ENCODE assay signal across 21 cellular contexts in genomic region chr2:146818122-146818521, GRCh38.
A peak's percentile ranks its signal among the peaks of the same experiment; 100 is the strongest.
DNase-seq lines count a peak whose midpoint lies in the region; ATAC-seq, FAIRE-seq and TF ChIP-seq lines count a peak whose summit lies in the region.
"Had no signal": no experiment of that assay in that cellular context is flagged by ENCODE, and none has a peak within 500 bp of the region (broad histone marks: within the 10 kb centered on the region; RNA-seq: fewer than 3 reads in every experiment).

No MANE protein-coding gene starts in this region.

- H3K9ac ChIP-seq in HUES64 (ENCODE audit: low read depth, low read length) (no peak overlapping the region), mammary epithelial cell (ENCODE audit: insufficient read depth, low read length) (no peak overlapping the region)
- H3K9ac ChIP-seq: parathyroid adenoma had no signal

- DNase-seq in mammary epithelial cell (peak; percentile 26), fibroblast of the aortic adventitia (ENCODE audit: low read depth) (peak; percentile 39), natural killer cell (no peak), DMS53 treated with DMSO at 0.1 percent for 48 hours (lab: John Stamatoyannopoulos, UW; ENCODE audit: unreplicated experiment) (no peak), activated T-cell treated with anti-CD3 and anti-CD28 coated beads for 4 hours (no peak), small intestine (no peak)
- DNase-seq: activated T-cell treated with anti-CD3 and anti-CD28 coated beads, Interleukin-2, amount 50 U/mL, for 48 hours; body of pancreas; naive thymus-derived CD8-positive, alpha-beta T cell; NCI-H146; sigmoid colon; stimulated activated CD4-positive, alpha-beta T cell treated with anti-CD3 and anti-CD28 coated beads, Interleukin-1b, Interleukin-23, amount 100 ng/mL, for 48 hours; stimulated activated naive CD8-positive, alpha-beta T cell treated with anti-CD3 and anti-CD28 coated beads, Interleukin-15, Interleukin-2, amounts not matched to agents 100 U/mL and 50 U/mL, for 24 hours had no signal

- H4K20me1 ChIP-seq in mammary epithelial cell (ENCODE audit: insufficient read depth, low read length): no peaks in the 10 kb centered on the region

- CTCF ChIA-PET in mammary epithelial cell (lab: Charles Lee; ENCODE audit: low non-redundant PET): interaction anchor here (0.6 kb wide), 1 partner anchor 56 kb away, joined by 3 read pairs; no protein-coding TSS in a partner anchor

- H3K4me3 ChIP-seq in HUES64 (ENCODE audit: low read length) (no peak overlapping the region), mammary epithelial cell (replicated peaks in 1 of 3; ENCODE audit: insufficient read depth in 1 of 3, low read depth in 2 of 3, low read length in 3 of 3) (peak overlapping the region in 1 of 3 experiments; percentile 18), fibroblast of the aortic adventitia (ENCODE audit: low read depth, low read length) (no peak overlapping the region), small intestine (ENCODE audit: low read depth in 1 of 2, low read length in 2 of 2) (no peak overlapping the region)
- H3K4me3 ChIP-seq: body of pancreas, hepatocyte, sigmoid colon had no signal

- no peaks in the 10 kb centered on the region for H3K79me2 ChIP-seq in mammary epithelial cell (ENCODE audit: insufficient read depth, low read length)
- H3K79me2 ChIP-seq: hepatocyte, parathyroid adenoma had no signal

- H3K9me3 Mint-ChIP-seq in natural killer cell: peaks cover 2 to 12% of the 10 kb centered on the region in 2 donors

- WGBS in HUES64: 100% methylated on average over 1 of the region's 1 CpG
- 100% methylated on average over 1 of the region's 1 CpG for WGBS in mammary epithelial cell (ENCODE audit: low coverage, missing lambda C conversion rate)
- 62 to 88% (median 80%) methylated on average over 1 of the region's 1 CpG for WGBS in small intestine, 3 donors

- H3K36me3 ChIP-seq in HUES64 (ENCODE audit: insufficient read depth, low read length) (no peaks in the 10 kb centered on the region), mammary epithelial cell (ENCODE audit: insufficient read depth, low read length) (no peaks in the 10 kb centered on the region), small intestine (ENCODE audit: control insufficient read depth in 2 of 2, insufficient read depth in 2 of 2, low read length in 2 of 2) (no peaks in the 10 kb centered on the region)
- H3K36me3 ChIP-seq: sigmoid colon had no signal

- in situ Hi-C loops in mammary epithelial cell (cut with MboI; ENCODE audit: low sequenced_read_pairs in 2 of 2): no loop called here

- no peaks in the 10 kb centered on the region for H3K27me3 ChIP-seq in HUES64 (ENCODE audit: insufficient read depth, low read length)
- no peaks in the 10 kb centered on the region for H3K27me3 ChIP-seq in mammary epithelial cell (ENCODE audit: insufficient read depth, low read length)
- H3K27me3 ChIP-seq in small intestine (ENCODE audit: control insufficient read depth in 2 of 2, insufficient read depth in 2 of 2, low read length in 2 of 2): no peaks in the 10 kb centered on the region
- H3K27me3 ChIP-seq: body of pancreas, hepatocyte, sigmoid colon had no signal

- H3K4me1 Mint-ChIP-seq in natural killer cell: no peaks in the 10 kb centered on the region
- H3K4me1 Mint-ChIP-seq: activated naive CD4-positive, alpha-beta T cell treated with anti-CD3 and anti-CD28 coated beads, Interleukin-2, amount 50 U/mL, for 24 hours; B cell; IgD-negative memory B cell; naive thymus-derived CD8-positive, alpha-beta T cell had no signal

- H3K36me3 Mint-ChIP-seq in natural killer cell: no peaks in the 10 kb centered on the region
- H3K36me3 Mint-ChIP-seq: activated naive CD4-positive, alpha-beta T cell treated with anti-CD3 and anti-CD28 coated beads, Interleukin-2, amount 50 U/mL, for 24 hours; IgD-negative memory B cell; naive thymus-derived CD8-positive, alpha-beta T cell had no signal

- intact Hi-C loops in mammary epithelial cell (cut with micrococcal nuclease): no loop called here
- intact Hi-C loops in natural killer cell (cut with micrococcal nuclease): no loop called here

- no peak overlapping the region for H3K27ac Mint-ChIP-seq in natural killer cell
- H3K27ac Mint-ChIP-seq: activated naive CD4-positive, alpha-beta T cell treated with anti-CD3 and anti-CD28 coated beads, Interleukin-2, amount 50 U/mL, for 24 hours; B cell; IgD-negative memory B cell; naive thymus-derived CD8-positive, alpha-beta T cell had no signal

- TF ChIP-seq CTCF in mammary epithelial cell (conservative IDR thresholded peaks at IDR 0.05 in 1 of 2, IDR thresholded peaks at IDR 0.05 in 1 of 2; ENCODE audit: extremely low read depth in 1 of 2, insufficient read depth in 1 of 2, low read depth in 1 of 2, low read length in 2 of 2) (no peak), fibroblast of the aortic adventitia (IDR thresholded peaks at IDR 0.05; ENCODE audit: insufficient read depth, low read length) (no peak), natural killer cell (IDR thresholded peaks at IDR 0.05) (no peak)

- peak overlapping the region; percentile 11; the same call in 1 of the 2 replicates for H3K27ac ChIP-seq in HUES64 (ENCODE audit: low read depth, low read length)
- peak overlapping the region; percentile 74 for H3K27ac ChIP-seq in mammary epithelial cell (ENCODE audit: insufficient read depth, low read depth, low read length)
- H3K27ac ChIP-seq in small intestine (ENCODE audit: low read depth in 1 of 2, low read length in 1 of 2): no peak overlapping the region
- H3K27ac ChIP-seq: body of pancreas, hepatocyte, parathyroid adenoma, sigmoid colon had no signal

- FAIRE-seq in small intestine (lab: Jason Lieb, UNC): no peak
- FAIRE-seq: RCC 7860 had no signal

- H2AFZ ChIP-seq in mammary epithelial cell (ENCODE audit: low read depth, low read length): no peak overlapping the region
- H2AFZ ChIP-seq: hepatocyte, parathyroid adenoma had no signal

- no peak overlapping the region for H3K4me3 Mint-ChIP-seq in natural killer cell
- H3K4me3 Mint-ChIP-seq: activated naive CD4-positive, alpha-beta T cell treated with anti-CD3 and anti-CD28 coated beads, Interleukin-2, amount 50 U/mL, for 24 hours; B cell; IgD-negative memory B cell; naive thymus-derived CD8-positive, alpha-beta T cell had no signal

- no peaks in the 10 kb centered on the region for H3K27me3 Mint-ChIP-seq in natural killer cell (ENCODE audit: low read depth in 2 of 2)
- H3K27me3 Mint-ChIP-seq: activated naive CD4-positive, alpha-beta T cell treated with anti-CD3 and anti-CD28 coated beads, Interleukin-2, amount 50 U/mL, for 24 hours; B cell; IgD-negative memory B cell; naive thymus-derived CD8-positive, alpha-beta T cell had no signal

- dilution Hi-C loops in mammary epithelial cell (cut with HindIII; ENCODE audit: low sequenced_read_pairs): no loop called here

- no TSS peak for BruUV-seq in mammary epithelial cell (replicated peaks; lab: Mats Ljungman, UMichigan)

- ATAC-seq in natural killer cell: no peak
- ATAC-seq: body of pancreas; naive thymus-derived CD8-positive, alpha-beta T cell; SK-N-SH treated with all-trans-retinoic acid at 6 μM for 48 hours; stimulated activated naive CD8-positive, alpha-beta T cell treated with anti-CD3 and anti-CD28 coated beads, Interleukin-15, Interleukin-2, amounts not matched to agents 100 U/mL and 50 U/mL, for 24 hours had no signal

- H3K4me1 ChIP-seq in HUES64 (ENCODE audit: insufficient read depth, low read length) (peaks cover 32% of the 10 kb centered on the region), mammary epithelial cell (ENCODE audit: insufficient read depth, low read length) (peaks cover 42% of the 10 kb centered on the region), small intestine (ENCODE audit: control insufficient read depth in 2 of 2, insufficient read depth in 1 of 2, low read depth in 1 of 2, low read length in 1 of 2) (no peaks in the 10 kb centered on the region)
- H3K4me1 ChIP-seq: body of pancreas, parathyroid adenoma, sigmoid colon had no signal

- H3K9me3 ChIP-seq in HUES64 (ENCODE audit: insufficient read depth, low read depth, low read length) (no peaks in the 10 kb centered on the region), mammary epithelial cell (replicated peaks; ENCODE audit: insufficient read depth, low read length) (no peaks in the 10 kb centered on the region), small intestine (ENCODE audit: control insufficient read depth, low read depth) (no peaks in the 10 kb centered on the region)
- H3K9me3 ChIP-seq: body of pancreas, sigmoid colon had no signal

- H3K4me2 ChIP-seq in mammary epithelial cell (ENCODE audit: insufficient read depth, low read depth, low read length): peak overlapping the region; percentile 72
- H3K4me2 ChIP-seq: hepatocyte had no signal

Comparison
In these comparisons a context has a peak if more than half of its experiments do, and no peak if none do; other contexts are left out.
1. H3K27ac ChIP-seq: peak in HUES64 (single experiment) and mammary epithelial cell (single experiment); none in small intestine (0 of 2).
2. DNase-seq: peak in mammary epithelial cell (single experiment) and fibroblast of the aortic adventitia (single experiment); none in natural killer cell (single experiment), DMS53 treated with DMSO at 0.1 percent for 48 hours (single experiment), activated T-cell treated with anti-CD3 and anti-CD28 coated beads for 4 hours (single experiment) and small intestine (single experiment).